ENCODE assay signal across 2 cellular contexts in genomic region chr3:42635111-42635510, GRCh38.
TF ChIP-seq lines count a peak whose summit lies in the region.

No MANE protein-coding gene starts in this region.

TF ChIP-seq in IMR-90, 13 proteins besides CTCF, POLR2A, EP300 and RAD21:
- TF ChIP-seq CEBPB (IDR thresholded peaks at IDR 0.05; ENCODE audit: low read depth, low read length): no peak
- peak; percentile 15; the same call in 1 of the 2 replicates for TF ChIP-seq SMC3 (IDR thresholded peaks at IDR 0.05; ENCODE audit: low read depth, low read length)

TF ChIP-seq in K562, 482 proteins besides CTCF, POLR2A, EP300 and RAD21 (continues in another document):
- TF ChIP-seq ARID4B (CRISPR knock-in tag; IDR thresholded peaks at IDR 0.05) (no peak), MEF2A (IDR thresholded peaks at IDR 0.05; ENCODE audit: control insufficient read depth, low read depth, low read length) (no peak), MITF (IDR thresholded peaks at IDR 0.05) (peak; percentile 37; the same call in 1 of the 2 replicates), KHSRP (IDR thresholded peaks at IDR 0.05) (no peak), HMBOX1 (IDR thresholded peaks at IDR 0.05) (no peak), PHTF2 (CRISPR knock-in tag; IDR thresholded peaks at IDR 0.05) (no peak), ZNF197 (CRISPR knock-in tag; IDR thresholded peaks at IDR 0.05; ENCODE audit: low read depth) (peak; percentile 32; the same call in 1 of the 2 replicates), NCOR1 (IDR thresholded peaks at IDR 0.05) (peak; percentile 16; the same call in 1 of the 2 replicates), SMARCC2 (IDR thresholded peaks at IDR 0.05; ENCODE audit: low read depth) (no peak), ATF7 (IDR thresholded peaks at IDR 0.05) (peak; percentile 53; the same call in 1 of the 2 replicates), MAFK (IDR thresholded peaks at IDR 0.05; ENCODE audit: low read length) (peak; percentile 39; the same call in 1 of the 2 replicates), MEIS2 (IDR thresholded peaks at IDR 0.05; ENCODE audit: partially characterized antibody) (peak; percentile 66), CC2D1A (IDR thresholded peaks at IDR 0.05) (peak; percentile 15; the same call in 1 of the 2 replicates), KDM1A (IDR thresholded peaks at IDR 0.05) (peak; percentile 23 to 47; a peak in 1 of 4 replicates), TEAD4 (IDR thresholded peaks at IDR 0.05; ENCODE audit: low read length) (peak; percentile 52), TEAD4 (CRISPR knock-in tag; IDR thresholded peaks at IDR 0.05; ENCODE audit: borderline replicate concordance) (no peak), ETV1 (tag; conservative IDR thresholded peaks at IDR 0.05; ENCODE audit: low read depth) (0 out of 2 replicates have a peak, but pooled peaks have one; percentile 32), VEZF1 (CRISPR knock-in tag; IDR thresholded peaks at IDR 0.05) (no peak), DEAF1 (CRISPR knock-in tag; IDR thresholded peaks at IDR 0.05) (peak; percentile 46), GTF2E2 (tag; IDR thresholded peaks at IDR 0.05) (no peak), ATF1 (CRISPR knock-in tag; IDR thresholded peaks at IDR 0.05) (no peak), ATF1 (tag; IDR thresholded peaks at IDR 0.05) (0 out of 2 replicates have a peak, but pooled peaks have one; percentile 35), AFF1 (IDR thresholded peaks at IDR 0.05; ENCODE audit: low read depth in 1 of 2, partially characterized antibody in 2 of 2) (peak in 1 of 2 experiments; percentile 50), MCM7 (IDR thresholded peaks at IDR 0.05) (no peak), ARID1B (IDR thresholded peaks at IDR 0.05) (peak; percentile 73), GATAD2B (IDR thresholded peaks at IDR 0.05; ENCODE audit: borderline replicate concordance) (no peak), CEBPG (CRISPR knock-in tag; IDR thresholded peaks at IDR 0.05) (no peak), CEBPG (tag; conservative IDR thresholded peaks at IDR 0.05 in 1 of 2, IDR thresholded peaks at IDR 0.05 in 1 of 2) (0 out of 4 replicates have a peak, but pooled peaks of 1 of the 2 experiments have one; percentile 19), MYBL2 (IDR thresholded peaks at IDR 0.05; ENCODE audit: low read depth) (peak; percentile 12; the same call in 1 of the 2 replicates), MYBL2 (CRISPR knock-in tag; IDR thresholded peaks at IDR 0.05; ENCODE audit: borderline replicate concordance) (no peak), JUN (IDR thresholded peaks at IDR 0.05; ENCODE audit: borderline replicate concordance, low read depth, low read length) (peak; percentile 81), JUN (CRISPR knock-in tag; IDR thresholded peaks at IDR 0.05; ENCODE audit: borderline replicate concordance) (no peak), FOXM1 (IDR thresholded peaks at IDR 0.05; ENCODE audit: low read depth) (peak; percentile 69), FOXM1 (CRISPR knock-in tag; IDR thresholded peaks at IDR 0.05; ENCODE audit: low read depth) (no peak), LEF1 (IDR thresholded peaks at IDR 0.05) (0 out of 2 replicates have a peak, but pooled peaks have one; percentile 33), PKNOX1 (IDR thresholded peaks at IDR 0.05) (peak; percentile 31; the same call in 1 of the 2 replicates), SETDB1 (IDR thresholded peaks at IDR 0.05; ENCODE audit: low read length) (no peak)
